ENCODE assay signal across 28 cellular contexts in genomic region chr17:57637668-57638010, GRCh38.
DNase-seq lines count a peak whose midpoint lies in the region; ATAC-seq and TF ChIP-seq lines count a peak whose summit lies in the region.
"Had no signal": no experiment of that assay in that cellular context is flagged by ENCODE, and none has a peak within 500 bp of the region (broad histone marks: within the 10 kb centered on the region; RNA-seq: fewer than 3 reads in every experiment).

No MANE protein-coding gene starts in this region.

- H2AFZ ChIP-seq in OCI-LY3 (ENCODE audit: low read depth, low read length), result no peak overlapping the region

- H3K79me2 ChIP-seq in OCI-LY3 (ENCODE audit: low read length), result peaks cover 4% of the 10 kb centered on the region; the same call in 1 of the 2 replicates

- H3K9ac ChIP-seq in OCI-LY3 (ENCODE audit: low read length), result peak overlapping the region; percentile 86

- H3K27me3 ChIP-seq in OCI-LY3 (ENCODE audit: low read depth, low read length), result no peaks in the 10 kb centered on the region
- no peaks in the 10 kb centered on the region for H3K27me3 ChIP-seq in spleen (replicated peaks in 1 of 7)
- H3K27me3 ChIP-seq: foreskin keratinocyte, neutrophil, sigmoid colon had no signal

- intact Hi-C loops in activated CD8-positive, alpha-beta T cell treated with anti-CD3 and anti-CD28 coated beads for 36 hours (cut with micrococcal nuclease), result no loop called here
- intact Hi-C loops in spleen (cut with DNase I; ENCODE audit: low total_unique reads), result no loop called here

- no peak for TF ChIP-seq CTCF in activated CD8-positive, alpha-beta T cell treated with anti-CD3 and anti-CD28 coated beads for 36 hours (IDR thresholded peaks at IDR 0.05)
- TF ChIP-seq CTCF in OCI-LY3 (IDR thresholded peaks at IDR 0.05; ENCODE audit: low read depth, low read length) (no peak), chondrocyte (IDR thresholded peaks at IDR 0.05) (no peak), spleen (IDR thresholded peaks at IDR 0.05 in 8 of 11, conservative IDR thresholded peaks at IDR 0.05 in 3 of 11) (no peak)

- H3K4me3 ChIP-seq in OCI-LY3 (ENCODE audit: low read length) (peak overlapping the region; percentile 59), spleen (no peak overlapping the region)
- H3K4me3 ChIP-seq: coronary artery, K562, prostate gland, sigmoid colon, SK-N-MC, thoracic aorta had no signal

- peak overlapping the region; percentile 83 for H3K4me2 ChIP-seq in OCI-LY3 (ENCODE audit: low read length)

- H3K9me3 ChIP-seq in OCI-LY3 (ENCODE audit: insufficient read depth, low read length) (no peaks in the 10 kb centered on the region), spleen (peaks cover 0 to 7% (median 0%) of the 10 kb centered on the region in 8 donors)
- H3K9me3 ChIP-seq: neutrophil, prostate gland, sigmoid colon, thoracic aorta had no signal

- no peaks in the 10 kb centered on the region for H3K27me3 Mint-ChIP-seq in activated CD8-positive, alpha-beta T cell treated with anti-CD3 and anti-CD28 coated beads, Interleukin-2, amount 10 ng/mL, durations not matched to agents 7 days and 5 days (ENCODE audit: low read depth)
- H3K27me3 Mint-ChIP-seq in activated CD8-positive, alpha-beta T cell treated with anti-CD3 and anti-CD28 coated beads for 36 hours, result no peaks in the 10 kb centered on the region
- H3K27me3 Mint-ChIP-seq in chondrocyte (ENCODE audit: low read depth), result no peaks in the 10 kb centered on the region
- H3K27me3 Mint-ChIP-seq: activated CD4-positive, alpha-beta T cell treated with anti-CD3 and anti-CD28 coated beads for 36 hours; activated naive CD4-positive, alpha-beta T cell treated with anti-CD3 and anti-CD28 coated beads, Interleukin-2, amount 10 ng/mL, durations not matched to agents 7 days and 5 days; CD4-positive, CD25-positive, alpha-beta regulatory T cell had no signal

- H3K4me3 Mint-ChIP-seq in activated CD8-positive, alpha-beta T cell treated with anti-CD3 and anti-CD28 coated beads, Interleukin-2, amount 10 ng/mL, durations not matched to agents 7 days and 5 days, result no peak overlapping the region
- no peak overlapping the region for H3K4me3 Mint-ChIP-seq in activated CD8-positive, alpha-beta T cell treated with anti-CD3 and anti-CD28 coated beads for 36 hours
- no peak overlapping the region for H3K4me3 Mint-ChIP-seq in chondrocyte (ENCODE audit: unreplicated experiment)
- H3K4me3 Mint-ChIP-seq: activated CD4-positive, alpha-beta T cell treated with anti-CD3 and anti-CD28 coated beads for 36 hours; activated naive CD4-positive, alpha-beta T cell treated with anti-CD3 and anti-CD28 coated beads, Interleukin-2, amount 10 ng/mL, durations not matched to agents 7 days and 5 days; CD4-positive, CD25-positive, alpha-beta regulatory T cell had no signal

- WGBS in spleen, 5 donors, result 84 to 94% (median 92%) methylated on average over 4 to 6 of the region's 6 CpGs

- peak overlapping the region; percentile 32 for H3K27ac Mint-ChIP-seq in activated CD8-positive, alpha-beta T cell treated with anti-CD3 and anti-CD28 coated beads, Interleukin-2, amount 10 ng/mL, durations not matched to agents 7 days and 5 days
- H3K27ac Mint-ChIP-seq in activated CD8-positive, alpha-beta T cell treated with anti-CD3 and anti-CD28 coated beads for 36 hours, result no peak overlapping the region
- no peak overlapping the region for H3K27ac Mint-ChIP-seq in chondrocyte (ENCODE audit: unreplicated experiment)
- H3K27ac Mint-ChIP-seq: activated CD4-positive, alpha-beta T cell treated with anti-CD3 and anti-CD28 coated beads for 36 hours; activated naive CD4-positive, alpha-beta T cell treated with anti-CD3 and anti-CD28 coated beads, Interleukin-2, amount 10 ng/mL, durations not matched to agents 7 days and 5 days had no signal

- POLR2A ChIA-PET in activated CD8-positive, alpha-beta T cell treated with anti-CD3 and anti-CD28 coated beads, Interleukin-2, amount 10 ng/mL, durations not matched to agents 7 days and 5 days (lab: Charles Lee), result no interaction called here
- POLR2A ChIA-PET in activated CD8-positive, alpha-beta T cell treated with anti-CD3 and anti-CD28 coated beads for 36 hours (lab: Charles Lee), result no interaction called here

- TF ChIP-seq POLR2A in spleen (IDR thresholded peaks at IDR 0.05), result no peak

- peaks cover 66% of the 10 kb centered on the region for H3K4me1 ChIP-seq in OCI-LY3 (ENCODE audit: low read length)
- H3K4me1 ChIP-seq in spleen, result peaks cover 0 to 8% (median 0%) of the 10 kb centered on the region in 6 donors
- H3K4me1 ChIP-seq: prostate gland, sigmoid colon had no signal

- H3K27ac ChIP-seq in OCI-LY3 (ENCODE audit: low read length) (peak overlapping the region; percentile 99), spleen (peak overlapping the region in 3 of 8 donors; percentile 32 to 65 (median 49))
- H3K27ac ChIP-seq: coronary artery, neutrophil, prostate gland, sigmoid colon, SK-N-MC, thoracic aorta had no signal

- CTCF ChIA-PET in activated CD8-positive, alpha-beta T cell treated with anti-CD3 and anti-CD28 coated beads, Interleukin-2, amount 10 ng/mL, durations not matched to agents 7 days and 5 days (lab: Charles Lee), result interaction anchor here (1.1 to 1.9 kb wide), 3 partner anchors 13 to 35 kb away, joined by 3 to 5 read pairs (median 4); no protein-coding TSS in a partner anchor
- CTCF ChIA-PET in activated CD8-positive, alpha-beta T cell treated with anti-CD3 and anti-CD28 coated beads for 36 hours (lab: Charles Lee), result interaction anchor here (0.7 to 1.1 kb wide), 2 partner anchors 34 to 84 kb away, joined by 3 read pairs; no protein-coding TSS in a partner anchor

- H3K36me3 ChIP-seq in OCI-LY3 (replicated peaks; ENCODE audit: low read depth, low read length), result peaks cover 25% of the 10 kb centered on the region
- H3K36me3 ChIP-seq in spleen, result peaks cover 0 to 41% (median 7%) of the 10 kb centered on the region in 6 donors
- H3K36me3 ChIP-seq: neutrophil, prostate gland, thoracic aorta had no signal

- no peaks in the 10 kb centered on the region for H4K20me1 ChIP-seq in OCI-LY3 (ENCODE audit: insufficient read depth, low read length)

- no peaks in the 10 kb centered on the region for H3K9me3 Mint-ChIP-seq in activated CD8-positive, alpha-beta T cell treated with anti-CD3 and anti-CD28 coated beads, Interleukin-2, amount 10 ng/mL, durations not matched to agents 7 days and 5 days (ENCODE audit: insufficient read depth)
- peaks cover 1% of the 10 kb centered on the region for H3K9me3 Mint-ChIP-seq in activated CD8-positive, alpha-beta T cell treated with anti-CD3 and anti-CD28 coated beads for 36 hours
- no peaks in the 10 kb centered on the region for H3K9me3 Mint-ChIP-seq in chondrocyte (ENCODE audit: low read depth)
- H3K9me3 Mint-ChIP-seq: activated naive CD4-positive, alpha-beta T cell treated with anti-CD3 and anti-CD28 coated beads, Interleukin-2, amount 10 ng/mL, durations not matched to agents 7 days and 5 days had no signal

- H3K4me1 Mint-ChIP-seq in activated CD8-positive, alpha-beta T cell treated with anti-CD3 and anti-CD28 coated beads, Interleukin-2, amount 10 ng/mL, durations not matched to agents 7 days and 5 days (ENCODE audit: low read depth), result no peaks in the 10 kb centered on the region
- no peaks in the 10 kb centered on the region for H3K4me1 Mint-ChIP-seq in activated CD8-positive, alpha-beta T cell treated with anti-CD3 and anti-CD28 coated beads for 36 hours (ENCODE audit: low read depth)
- H3K4me1 Mint-ChIP-seq in chondrocyte (ENCODE audit: low read depth), result no peaks in the 10 kb centered on the region
- H3K4me1 Mint-ChIP-seq: activated CD4-positive, alpha-beta T cell treated with anti-CD3 and anti-CD28 coated beads for 36 hours; activated naive CD4-positive, alpha-beta T cell treated with anti-CD3 and anti-CD28 coated beads, Interleukin-2, amount 10 ng/mL, durations not matched to agents 7 days and 5 days had no signal

- ATAC-seq in activated CD8-positive, alpha-beta T cell treated with anti-CD3 and anti-CD28 coated beads, Interleukin-2, amount 10 ng/mL, durations not matched to agents 7 days and 5 days, result no peak
- ATAC-seq in activated CD8-positive, alpha-beta T cell treated with anti-CD3 and anti-CD28 coated beads for 36 hours, result no peak
- ATAC-seq in HG03139 (IDR thresholded peaks at IDR 0.05; ENCODE audit: unreplicated experiment) (no peak), GM21390 (IDR thresholded peaks at IDR 0.05; ENCODE audit: unreplicated experiment) (no peak), HG02852 (IDR thresholded peaks at IDR 0.05; ENCODE audit: unreplicated experiment) (no peak)
- ATAC-seq: activated CD4-positive, alpha-beta T cell treated with anti-CD3 and anti-CD28 coated beads for 36 hours; K562; left cardiac atrium; stimulated activated naive CD8-positive, alpha-beta T cell treated with anti-CD3 and anti-CD28 coated beads, Interleukin-15, Interleukin-2, amounts not matched to agents 100 U/mL and 50 U/mL, for 24 hours had no signal

- peaks cover 27% of the 10 kb centered on the region for H3K36me3 Mint-ChIP-seq in activated CD8-positive, alpha-beta T cell treated with anti-CD3 and anti-CD28 coated beads, Interleukin-2, amount 10 ng/mL, durations not matched to agents 7 days and 5 days (ENCODE audit: low read depth)
- H3K36me3 Mint-ChIP-seq in activated CD8-positive, alpha-beta T cell treated with anti-CD3 and anti-CD28 coated beads for 36 hours (ENCODE audit: low read depth), result peaks cover 12% of the 10 kb centered on the region
- peaks cover 6% of the 10 kb centered on the region for H3K36me3 Mint-ChIP-seq in chondrocyte (ENCODE audit: low read depth)

- DNase-seq in activated CD8-positive, alpha-beta T cell treated with anti-CD3 and anti-CD28 coated beads, Interleukin-2, amount 10 ng/mL, durations not matched to agents 7 days and 5 days, result no peak
- no peak for DNase-seq in activated CD8-positive, alpha-beta T cell treated with anti-CD3 and anti-CD28 coated beads for 36 hours
- DNase-seq in chondrocyte (ENCODE audit: low spot score) (peak; percentile 86), spleen (peak; percentile 59)
- DNase-seq: 8988T; activated CD4-positive, alpha-beta T cell treated with anti-CD3 and anti-CD28 coated beads for 36 hours; activated naive CD4-positive, alpha-beta T cell treated with anti-CD3 and anti-CD28 coated beads, Interleukin-2, amount 10 ng/mL, durations not matched to agents 7 days and 5 days; activated T-cell treated with anti-CD3 and anti-CD28 coated beads, Interleukin-2, amount 50 U/mL, for 48 hours; amniotic stem cell; CD4-positive, CD25-positive, alpha-beta regulatory T cell; GOT3; left cardiac atrium; NCI-H1105 treated with DMSO at 0.1 percent for 48 hours; NCI-H1930; RPMI8226; sigmoid colon; stimulated activated naive CD8-positive, alpha-beta T cell treated with anti-CD3 and anti-CD28 coated beads, Interleukin-15, Interleukin-2, amounts not matched to agents 100 U/mL and 50 U/mL, for 24 hours had no signal

Comparison
In these comparisons a context has a peak if more than half of its experiments do, and no peak if none do; other contexts are left out.
1. DNase-seq: peak in chondrocyte (single experiment) and spleen (single experiment); none in activated CD8-positive, alpha-beta T cell treated with anti-CD3 and anti-CD28 coated beads, Interleukin-2, amount 10 ng/mL, durations not matched to agents 7 days and 5 days (single experiment) and activated CD8-positive, alpha-beta T cell treated with anti-CD3 and anti-CD28 coated beads for 36 hours (single experiment).